24 cellular contexts compared by ENCODE assay signal in genomic region chr1:27609618-27610240, GRCh38. TPM values are rescaled to one million over a fixed set of nuclear protein-coding genes. Genes with fewer than 3 reads are reported as not detected.
DNase-seq lines count a peak whose midpoint lies in the region; ATAC-seq, FAIRE-seq and TF ChIP-seq lines count a peak whose summit lies in the region.
"Had no signal": no experiment of that assay in that cellular context is flagged by ENCODE, and none has a peak within 500 bp of the region (broad histone marks: within the 10 kb centered on the region; RNA-seq: fewer than 3 reads in every experiment).

No MANE protein-coding gene starts in this region.

- H3K4me1 Mint-ChIP-seq in CD4-positive, CD25-positive, alpha-beta regulatory T cell = peaks cover 12 to 46% (median 31%) of the 10 kb centered on the region in 4 donors
- peaks cover 23 to 28% (median 25%) of the 10 kb centered on the region in 3 donors for H3K4me1 Mint-ChIP-seq in naive B cell
- H3K4me1 Mint-ChIP-seq in mesothelial cell of epicardium = peaks cover 34% of the 10 kb centered on the region

- no peak for TF ChIP-seq POLR2A in GM12891 (IDR thresholded peaks at IDR 0.05; ENCODE audit: low read depth, low read length)

- H3K4me1 ChIP-seq in CD4-positive, CD25-positive, alpha-beta regulatory T cell (ENCODE audit: control insufficient read depth, insufficient read depth, low read length, poor library complexity, severe bottlenecking) = peaks cover 44% of the 10 kb centered on the region
- H3K4me1 ChIP-seq in OCI-LY1 (ENCODE audit: insufficient read depth, low read length, severe bottlenecking) = peaks cover 25% of the 10 kb centered on the region

- no peak overlapping the region for H2AFZ ChIP-seq in OCI-LY1 (ENCODE audit: low read length)

- peaks cover 4% of the 10 kb centered on the region for H3K27me3 Mint-ChIP-seq in CD4-positive, CD25-positive, alpha-beta regulatory T cell
- H3K27me3 Mint-ChIP-seq in naive B cell = no peaks in the 10 kb centered on the region
- H3K27me3 Mint-ChIP-seq in mesothelial cell of epicardium (ENCODE audit: low read depth) = no peaks in the 10 kb centered on the region
- H3K27me3 Mint-ChIP-seq: activated naive CD8-positive, alpha-beta T cell treated with anti-CD3 and anti-CD28 coated beads, Interleukin-2, amount 50 U/mL, for 24 hours had no signal

- no peaks in the 10 kb centered on the region for H3K9me2 ChIP-seq in OCI-LY1 (ENCODE audit: low read depth, low read length)

- no peaks in the 10 kb centered on the region for H3K9me3 ChIP-seq in CD4-positive, CD25-positive, alpha-beta regulatory T cell (ENCODE audit: control insufficient read depth in 2 of 2, low read length in 2 of 2)
- no peaks in the 10 kb centered on the region for H3K9me3 ChIP-seq in OCI-LY1 (ENCODE audit: low read length)
- H3K9me3 ChIP-seq: lower lobe of right lung, thyroid gland had no signal

- peak; percentile 72 for FAIRE-seq in GM12891 (lab: Jason Lieb, UNC)
- FAIRE-seq: colon had no signal

- no peaks in the 10 kb centered on the region for H3K36me3 ChIP-seq in CD4-positive, CD25-positive, alpha-beta regulatory T cell (ENCODE audit: control insufficient read depth, insufficient read depth, low read length)
- H3K36me3 ChIP-seq in OCI-LY1 (ENCODE audit: insufficient read depth, low read length) = no peaks in the 10 kb centered on the region
- H3K36me3 ChIP-seq: SJSA1, thyroid gland had no signal

- peak overlapping the region; percentile 26; the same call in 1 of the 2 replicates for H3K4me2 ChIP-seq in OCI-LY1 (ENCODE audit: low read length)

- no peak overlapping the region for H3K27ac Mint-ChIP-seq in CD4-positive, CD25-positive, alpha-beta regulatory T cell
- H3K27ac Mint-ChIP-seq in naive B cell (no peak overlapping the region), mesothelial cell of epicardium (no peak overlapping the region)
- H3K27ac Mint-ChIP-seq: activated naive CD8-positive, alpha-beta T cell treated with anti-CD3 and anti-CD28 coated beads, Interleukin-2, amount 50 U/mL, for 24 hours; brain; IgD-negative memory B cell; WTC11 had no signal

- H3K27ac ChIP-seq in CD4-positive, CD25-positive, alpha-beta regulatory T cell (ENCODE audit: insufficient read depth, low read length, poor library complexity, severe bottlenecking) = peak overlapping the region; percentile 48
- H3K27ac ChIP-seq in OCI-LY1 (ENCODE audit: low read depth, low read length, poor library complexity, severe bottlenecking) = no peak overlapping the region
- H3K27ac ChIP-seq: HL-60, lower lobe of right lung, SJSA1, thyroid gland had no signal

- H3K4me3 ChIP-seq in CD4-positive, CD25-positive, alpha-beta regulatory T cell (ENCODE audit: low read depth, low read length) = no peak overlapping the region
- no peak overlapping the region for H3K4me3 ChIP-seq in OCI-LY1 (ENCODE audit: low read depth, low read length, poor library complexity, severe bottlenecking)
- H3K4me3 ChIP-seq: lower lobe of right lung, SJSA1, thyroid gland had no signal

- H3K27me3 ChIP-seq in CD4-positive, CD25-positive, alpha-beta regulatory T cell (ENCODE audit: control insufficient read depth, insufficient read depth, low read length) = no peaks in the 10 kb centered on the region
- H3K27me3 ChIP-seq in OCI-LY1 (ENCODE audit: insufficient read depth, low read length) = no peaks in the 10 kb centered on the region
- H3K27me3 ChIP-seq: thyroid gland had no signal

- peaks cover 3% of the 10 kb centered on the region for H3K36me3 Mint-ChIP-seq in CD4-positive, CD25-positive, alpha-beta regulatory T cell
- peaks cover 14 to 23% of the 10 kb centered on the region in 2 donors for H3K36me3 Mint-ChIP-seq in naive B cell
- H3K36me3 Mint-ChIP-seq in mesothelial cell of epicardium = no peaks in the 10 kb centered on the region
- H3K36me3 Mint-ChIP-seq: brain, IgD-negative memory B cell, WTC11 had no signal

- no peaks in the 10 kb centered on the region for H3K79me2 ChIP-seq in OCI-LY1 (ENCODE audit: insufficient read depth, low read length)

- DNase-seq in CD4-positive, CD25-positive, alpha-beta regulatory T cell = no peak
- no peak for DNase-seq in GM12891 (ENCODE audit: insufficient read length, low spot score)
- peak; percentile 60 for DNase-seq in naive B cell
- DNase-seq in NCI-H1092 treated with DMSO at 0.1 percent for 48 hours (lab: John Stamatoyannopoulos, UW) = no peak
- no peak for DNase-seq in mesothelial cell of epicardium (ENCODE audit: low spot score in 2 of 2, unreplicated experiment in 2 of 2)
- DNase-seq: activated naive CD8-positive, alpha-beta T cell treated with anti-CD3 and anti-CD28 coated beads, Interleukin-2, amount 50 U/mL, for 24 hours; Calu3; HCEC 1CT; lower lobe of right lung; NCI-H1105; NCI-H2081 treated with DMSO at 0.1 percent for 48 hours; NCI-H510A; PC-3; stimulated activated naive CD4-positive, alpha-beta T cell; thyroid gland had no signal

- H3K4me3 Mint-ChIP-seq in CD4-positive, CD25-positive, alpha-beta regulatory T cell = no peak overlapping the region
- H3K4me3 Mint-ChIP-seq in naive B cell (no peak overlapping the region), mesothelial cell of epicardium (no peak overlapping the region)
- H3K4me3 Mint-ChIP-seq: activated naive CD8-positive, alpha-beta T cell treated with anti-CD3 and anti-CD28 coated beads, Interleukin-2, amount 50 U/mL, for 24 hours; brain; IgD-negative memory B cell; WTC11 had no signal

- H3F3A ChIP-seq in OCI-LY1 (ENCODE audit: insufficient read depth, low read length) = no peaks in the 10 kb centered on the region

- no peak for TF ChIP-seq CTCF in OCI-LY1 (IDR thresholded peaks at IDR 0.05; ENCODE audit: low read length)
- TF ChIP-seq CTCF in mesothelial cell of epicardium (IDR thresholded peaks at IDR 0.05; ENCODE audit: unreplicated experiment) = no peak

- ATAC-seq in CD4-positive, CD25-positive, alpha-beta regulatory T cell (ENCODE audit: low read depth in 2 of 2) = no peak
- peak; percentile 75 to 78 for ATAC-seq in naive B cell (ENCODE audit: low read depth in 2 of 2)
- no peak for ATAC-seq in HG03521 (IDR thresholded peaks at IDR 0.05; ENCODE audit: unreplicated experiment)
- ATAC-seq: activated naive CD8-positive, alpha-beta T cell treated with anti-CD3 and anti-CD28 coated beads, Interleukin-2, amount 50 U/mL, for 24 hours; PC-3; WTC11 had no signal

- H3K9ac ChIP-seq in OCI-LY1 (ENCODE audit: low read length) = no peak overlapping the region

- no peaks in the 10 kb centered on the region for H4K20me1 ChIP-seq in OCI-LY1 (ENCODE audit: insufficient read depth, low read length)

- no peaks in the 10 kb centered on the region for H3K9me3 Mint-ChIP-seq in CD4-positive, CD25-positive, alpha-beta regulatory T cell
- H3K9me3 Mint-ChIP-seq in naive B cell (no peaks in the 10 kb centered on the region), mesothelial cell of epicardium (no peaks in the 10 kb centered on the region)
- H3K9me3 Mint-ChIP-seq: activated naive CD8-positive, alpha-beta T cell treated with anti-CD3 and anti-CD28 coated beads, Interleukin-2, amount 50 U/mL, for 24 hours; IgD-negative memory B cell; WTC11 had no signal

TF ChIP-seq in GM12891, 5 proteins besides CTCF, POLR2A, EP300 and RAD21:
- no peak for TF ChIP-seq POLR2AphosphoS5 (IDR thresholded peaks at IDR 0.05; ENCODE audit: low read depth, low read length)
- TF ChIP-seq TAF1 (IDR thresholded peaks at IDR 0.05; ENCODE audit: low read depth, low read length) = no peak
- no peak for TF ChIP-seq SPI1 (IDR thresholded peaks at IDR 0.05; ENCODE audit: low read depth, low read length)

RNA-seq across cellular contexts. Expression of gene AHDC1, which starts 5.8 kb away (rescaled TPM):
- total RNA-seq in CD4-positive, CD25-positive, alpha-beta regulatory T cell = 26.2 TPM
- polyA plus RNA-seq in CD4-positive, CD25-positive, alpha-beta regulatory T cell = 1 to 10 TPM in 1 of 4 donors, under 1 TPM in 3; 0.07 to 1.4 (median 0.50) TPM
- polyA plus RNA-seq in GM12891 (2012; ENCODE audit: low read depth, missing spikeins) = 6.8 TPM
- polyA plus RNA-seq in naive B cell (ENCODE audit: low read depth in 6 of 6) = 1 to 10 TPM in 3 of 6 donors, under 1 TPM in 3; 0.15 to 2.3 (median 0.91) TPM
- total RNA-seq in mesothelial cell of epicardium = 71.4 to 73.5 TPM (median 72.1 TPM) in 3 replicates

RNA-seq across cellular contexts. Expression of gene FGR, which starts 25.3 kb away (rescaled TPM):
- total RNA-seq in CD4-positive, CD25-positive, alpha-beta regulatory T cell = 0.15 TPM
- polyA plus RNA-seq in CD4-positive, CD25-positive, alpha-beta regulatory T cell = under 1 TPM; 0.20 to 0.87 (median 0.33) TPM
- 57.1 TPM for polyA plus RNA-seq in GM12891 (2012; ENCODE audit: low read depth, missing spikeins)
- 100 to 1,000 TPM; 106 to 197 (median 132) TPM for polyA plus RNA-seq in naive B cell (ENCODE audit: low read depth in 6 of 6)
- total RNA-seq in mesothelial cell of epicardium = 0.11 to 0.53 TPM (median 0.20 TPM) in 3 replicates
- total RNA-seq: Calu3, osteocyte, PC-3, SJSA1 had no signal

Comparison
In these comparisons a context has a peak if more than half of its experiments do, and no peak if none do; other contexts are left out.
1. ATAC-seq: peak in naive B cell (2 of 2); none in CD4-positive, CD25-positive, alpha-beta regulatory T cell (0 of 2) and HG03521 (single experiment).